In genomic region chr22:42268852-42269406, GRCh38 we compare ENCODE assay signal across 8 cellular contexts. TPM values are rescaled to one million over a fixed set of nuclear protein-coding genes. Genes with fewer than 3 reads are reported as not detected.
DNase-seq lines count a peak whose midpoint lies in the region; TF ChIP-seq lines count a peak whose summit lies in the region.

No MANE protein-coding gene starts in this region.

- H3K4me1 ChIP-seq in esophagus muscularis mucosa (peaks cover 12 to 30% (median 24%) of the 10 kb centered on the region in 4 donors), trophoblast cell (ENCODE audit: control insufficient read depth in 1 of 2, insufficient read depth in 2 of 2, low read length in 2 of 2) (peaks cover 5 to 6% of the 10 kb centered on the region in 2 experiments)

- no peak overlapping the region for H3K14ac ChIP-seq in trophoblast cell (ENCODE audit: low read length)

- H3K79me2 ChIP-seq in trophoblast cell (ENCODE audit: control insufficient read depth, insufficient read depth, low read length, poor library complexity) = peaks cover 12% of the 10 kb centered on the region

- no peak overlapping the region for H3K18ac ChIP-seq in trophoblast cell (ENCODE audit: low read length)

- intact Hi-C loops in esophagus muscularis mucosa (cut with DNase I) = no loop called here

- H3K27me3 ChIP-seq in esophagus muscularis mucosa (no peaks in the 10 kb centered on the region), trophoblast cell (ENCODE audit: insufficient read depth, low read length) (no peaks in the 10 kb centered on the region)

- peaks cover 12% of the 10 kb centered on the region for H3K79me1 ChIP-seq in trophoblast cell (ENCODE audit: low read length)

- H3K36me3 ChIP-seq in esophagus muscularis mucosa (no peaks in the 10 kb centered on the region), trophoblast cell (ENCODE audit: control insufficient read depth in 1 of 2, insufficient read depth in 2 of 2, low read length in 2 of 2) (no peaks in the 10 kb centered on the region)

- no peak for TF ChIP-seq CTCF in esophagus muscularis mucosa (IDR thresholded peaks at IDR 0.05)

- H3K23ac ChIP-seq in trophoblast cell (ENCODE audit: low read length) = no peak overlapping the region

- peak overlapping the region; percentile 97 for H3K4me2 ChIP-seq in trophoblast cell (ENCODE audit: low read length)

- no peak for TF ChIP-seq POLR2A in esophagus muscularis mucosa (IDR thresholded peaks at IDR 0.05; ENCODE audit: low read depth)

- no peak overlapping the region for H4K91ac ChIP-seq in trophoblast cell (ENCODE audit: low read depth, low read length)

- H3K9ac ChIP-seq in trophoblast cell (ENCODE audit: low read length) = peak overlapping the region; percentile 83

- H2AFZ ChIP-seq in trophoblast cell (ENCODE audit: insufficient read depth, low read length, poor library complexity) = peak overlapping the region; percentile 23

- WGBS in esophagus muscularis mucosa = 16% methylated on average over 9 of the region's 9 CpGs
- WGBS in trophoblast cell (ENCODE audit: extremely low coverage, insufficient coverage, insufficient read length) = no CpG with 5 or more reads among the region's 9 CpGs

- no peak overlapping the region for H4K12ac ChIP-seq in trophoblast cell (ENCODE audit: low read depth, low read length)

- no peak overlapping the region for H2AK5ac ChIP-seq in trophoblast cell (ENCODE audit: low read length)

- peak overlapping the region in 3 of 4 donors; percentile 82 to 93 (median 88) for H3K27ac ChIP-seq in esophagus muscularis mucosa (replicated peaks in 1 of 4)
- no peak overlapping the region for H3K27ac ChIP-seq in trophoblast cell (ENCODE audit: low read depth, low read length)

- H2BK12ac ChIP-seq in trophoblast cell (ENCODE audit: low read length) = no peak overlapping the region

- TF ChIP-seq EP300 in esophagus muscularis mucosa (IDR thresholded peaks at IDR 0.05) = no peak

- H4K8ac ChIP-seq in trophoblast cell (ENCODE audit: low read depth, low read length) = no peak overlapping the region

- H3K4me3 ChIP-seq in esophagus muscularis mucosa (peak overlapping the region; percentile 93 to 100 (median 98)), trophoblast cell (ENCODE audit: low read depth, low read length) (peak overlapping the region; percentile 91)

- no peak overlapping the region for H3K4ac ChIP-seq in trophoblast cell (ENCODE audit: low read depth, low read length)

- no peaks in the 10 kb centered on the region for H3K9me3 ChIP-seq in esophagus muscularis mucosa
- H3K9me3 ChIP-seq in trophoblast cell (ENCODE audit: insufficient read depth, low read depth, low read length) = no peaks in the 10 kb centered on the region

- no peak overlapping the region for H2BK120ac ChIP-seq in trophoblast cell (ENCODE audit: insufficient read depth, low read length, poor library complexity)

- no peak overlapping the region for H2BK5ac ChIP-seq in trophoblast cell (ENCODE audit: low read depth, low read length, poor library complexity)

- DNase-seq in ELR (ENCODE audit: low read depth) = peak; percentile 10
- DNase-seq in RKO (ENCODE audit: low spot score) = peak; percentile 19
- no peak for DNase-seq in esophagus muscularis mucosa (ENCODE audit: extremely low spot score)
- peak in 1 of 2 donors; percentile 62 for DNase-seq in trophoblast cell
- no peak for DNase-seq in NCI-H345 treated with DMSO at 0.1 percent for 48 hours (lab: John Stamatoyannopoulos, UW; ENCODE audit: unreplicated experiment)
- no peak for DNase-seq in globus pallidus (ENCODE audit: low spot score)
- DNase-seq in NCI-H1417 treated with DMSO at 0.1 percent for 48 hours (lab: John Stamatoyannopoulos, UW) = no peak
- DNase-seq in kidney glomerular epithelial cell (lab: John Stamatoyannopoulos, UW) = no peak

RNA-seq across cellular contexts. Expression of gene TCF20, which starts 1.5 kb away (rescaled TPM):
- 10 to 100 TPM; 24.9 to 48.2 (median 38.4) TPM for total RNA-seq in esophagus muscularis mucosa
- 13.8 and 14.7 TPM in 2 replicates for polyA plus RNA-seq in trophoblast cell (2013)

Comparison
In these comparisons a context has a peak if more than half of its experiments do, and no peak if none do; other contexts are left out.
1. DNase-seq: peak in ELR (single experiment) and RKO (single experiment); none in esophagus muscularis mucosa (single experiment), NCI-H345 treated with DMSO at 0.1 percent for 48 hours (single experiment), globus pallidus (single experiment), NCI-H1417 treated with DMSO at 0.1 percent for 48 hours (single experiment) and kidney glomerular epithelial cell (single experiment).